8 cellular contexts compared by ENCODE assay signal in genomic region chr1:27154991-27155781, GRCh38. TPM values are rescaled to one million over a fixed set of nuclear protein-coding genes. Genes with fewer than 3 reads are reported as not detected.
DNase-seq lines count a peak whose midpoint lies in the region; ATAC-seq and TF ChIP-seq lines count a peak whose summit lies in the region.

TSS of gene SLC9A1 (minus strand) at chr1:27155125. CDS start at chr1:27154334, 791 bp downstream.

- TF ChIP-seq EP300 in upper lobe of left lung (IDR thresholded peaks at IDR 0.05): peak in 1 of 4 donors; percentile 86

- peak; percentile 89 for TF ChIP-seq CTCF in GM12864 (IDR thresholded peaks at IDR 0.05; ENCODE audit: low read depth, low read length, missing control alignments)
- TF ChIP-seq CTCF in upper lobe of left lung (IDR thresholded peaks at IDR 0.05): peak; percentile 70 to 81 (median 75)

- WGBS in upper lobe of left lung, 2 donors: 3 to 8% methylated on average over 23 to 30 of the region's 40 CpGs

- H3K27me3 ChIP-seq in adipocyte (replicated peaks; ENCODE audit: control insufficient read depth, insufficient read depth, low read length) (no peaks in the 10 kb centered on the region), upper lobe of left lung (no peaks in the 10 kb centered on the region)

- H3K4me1 ChIP-seq in adipocyte (ENCODE audit: control insufficient read depth, insufficient read depth, low read length) (peaks cover 38% of the 10 kb centered on the region), upper lobe of left lung (peaks cover 31 to 52% (median 47%) of the 10 kb centered on the region in 4 donors)

- ATAC-seq in HG02610 (IDR thresholded peaks at IDR 0.05; ENCODE audit: unreplicated experiment): peak; percentile 90
- peak; percentile 95 to 97 for ATAC-seq in upper lobe of left lung (ENCODE audit: low FRiP score in 2 of 2)

- intact Hi-C loops in cardiac septum (cut with DNase I): loop anchor here (5.0 kb wide), 1 partner anchor 82 kb away; no protein-coding TSS in a partner anchor

- H3K9me3 ChIP-seq in adipocyte (ENCODE audit: control insufficient read depth, low read length) (no peaks in the 10 kb centered on the region), upper lobe of left lung (no peaks in the 10 kb centered on the region)

- peak within 1 kb of the TSS; percentile 94 for H3K9ac ChIP-seq in adipocyte (ENCODE audit: low read length)

- peak within 1 kb of the TSS; percentile 77 for H3K4me3 ChIP-seq in GM12864 (ENCODE audit: low read depth, low read length)
- peak within 1 kb of the TSS; percentile 89 for H3K4me3 ChIP-seq in adipocyte (ENCODE audit: low read length)
- peak within 1 kb of the TSS; percentile 52 to 87 (median 64) for H3K4me3 ChIP-seq in upper lobe of left lung

- H3K27ac ChIP-seq in upper lobe of left lung: peak within 1 kb of the TSS; percentile 87 to 97 (median 92)

- H3K36me3 ChIP-seq in adipocyte (ENCODE audit: control insufficient read depth, insufficient read depth, low read length, severe bottlenecking) (no peaks in the 10 kb centered on the region), upper lobe of left lung (no peaks in the 10 kb centered on the region)

- DNase-seq in GM12864 (ENCODE audit: low read depth) (peak; percentile 68), NCI-H1092 treated with DMSO at 0.1 percent for 48 hours (lab: John Stamatoyannopoulos, UW) (peak; percentile 92), SW480 (ENCODE audit: low spot score) (peak; percentile 84), adipocyte (ENCODE audit: low read depth) (peak; percentile 95), cardiac septum (ENCODE audit: low spot score) (peak; percentile 98), pons (ENCODE audit: low spot score) (peak; percentile 89), upper lobe of left lung (peak; percentile 96 to 98)

- peak; percentile 74 to 99 (median 96) for TF ChIP-seq POLR2A in upper lobe of left lung (IDR thresholded peaks at IDR 0.05)

RNA-seq across cellular contexts. Expression of gene SLC9A1, which starts in this region (rescaled TPM):
- total RNA-seq in cardiac septum: 26.1 TPM
- total RNA-seq in upper lobe of left lung: 10 to 100 TPM; 18.1 to 51.4 (median 31.5) TPM

Comparison
In these comparisons a context has a peak if more than half of its experiments do, and no peak if none do; other contexts are left out.
1. Peak in every context shown above with its lines: DNase-seq, ATAC-seq, H3K4me3 ChIP-seq and H3K27ac ChIP-seq.